Comparison of ENCODE assay signal across 8 cellular contexts in genomic region chr20:32358883-32359632, GRCh38. TPM values are rescaled to one million over a fixed set of nuclear protein-coding genes. Genes with fewer than 3 reads are reported as not detected.
DNase-seq lines count a peak whose midpoint lies in the region; ATAC-seq and TF ChIP-seq lines count a peak whose summit lies in the region.

No MANE protein-coding gene starts in this region.

- WGBS in right cardiac atrium, result under 1% methylated on average over 46 of the region's 46 CpGs

- DNase-seq in NK-92 treated with Interleukin-12 subunit alpha and Interleukin-12 subunit beta, amount 100 ng/mL, for 24 hours (lab: John Stamatoyannopoulos, UW), result peak; percentile 65
- DNase-seq in NK-92 (lab: John Stamatoyannopoulos, UW; ENCODE audit: unreplicated experiment), result no peak
- peak; percentile 57 to 81 (median 68) for DNase-seq in T-helper 1 cell
- DNase-seq in amniotic epithelial cell (ENCODE audit: low read depth), result peak; percentile 32
- DNase-seq in right cardiac atrium, result peak; percentile 84 to 93 (median 91)
- peak; percentile 70 for DNase-seq in putamen (ENCODE audit: low spot score)
- no peak for DNase-seq in vagina (ENCODE audit: extremely low spot score in 2 of 2)

- no peaks in the 10 kb centered on the region for H3K9me3 ChIP-seq in KOPT-K1 (ENCODE audit: insufficient read depth, low read length, poor library complexity, severe bottlenecking)
- H3K9me3 ChIP-seq in right cardiac atrium (ENCODE audit: control insufficient read depth, low read length), result no peaks in the 10 kb centered on the region
- no peaks in the 10 kb centered on the region for H3K9me3 ChIP-seq in vagina

- TF ChIP-seq POLR2A in vagina (IDR thresholded peaks at IDR 0.05), result peak in 1 of 2 donors; percentile 31

- H3K27ac ChIP-seq in KOPT-K1 (ENCODE audit: low read depth, low read length, poor library complexity, severe bottlenecking) (peak overlapping the region; percentile 97), right cardiac atrium (ENCODE audit: low read length) (peak overlapping the region; percentile 94), vagina (peak overlapping the region; percentile 96)

- no peaks in the 10 kb centered on the region for H3K27me3 ChIP-seq in right cardiac atrium (ENCODE audit: control insufficient read depth, insufficient read depth)
- H3K27me3 ChIP-seq in vagina, result no peaks in the 10 kb centered on the region

- H3K4me1 ChIP-seq in right cardiac atrium (ENCODE audit: control insufficient read depth, insufficient read depth, low read length) (peaks cover 4% of the 10 kb centered on the region), vagina (peaks cover 61% of the 10 kb centered on the region)

- intact Hi-C loops in right cardiac atrium (cut with DNase I) (no loop called here), vagina (cut with DNase I) (loop anchor here (5.0 kb wide), 1 partner anchor 123 kb away; no protein-coding TSS in a partner anchor)

- ATAC-seq in right cardiac atrium, result peak; percentile 62 to 70

- H3K36me3 ChIP-seq in KOPT-K1 (ENCODE audit: insufficient read depth, low read length) (0 out of 2 replicates have a peak, but pooled peaks cover 9% of the 10 kb centered on the region), vagina (no peaks in the 10 kb centered on the region)

- peak overlapping the region; percentile 97 for H3K4me3 ChIP-seq in right cardiac atrium (ENCODE audit: low read length)
- H3K4me3 ChIP-seq in vagina, result peak overlapping the region; percentile 67 to 85

- TF ChIP-seq CTCF in vagina (IDR thresholded peaks at IDR 0.05), result no peak

RNA-seq across cellular contexts. Expression of gene ASXL1, which starts 0.9 kb away (rescaled TPM):
- total RNA-seq in right cardiac atrium (10 to 100 TPM; 34.1 to 51.3 (median 39.8) TPM), vagina (97.5 TPM)
- 19.1 TPM for polyA plus RNA-seq in right cardiac atrium

Comparison
In these comparisons a context has a peak if more than half of its experiments do, and no peak if none do; other contexts are left out.
1. DNase-seq: peak in NK-92 treated with Interleukin-12 subunit alpha and Interleukin-12 subunit beta, amount 100 ng/mL, for 24 hours (single experiment), T-helper 1 cell (5 of 5), amniotic epithelial cell (single experiment), right cardiac atrium (3 of 3) and putamen (single experiment); none in NK-92 (single experiment) and vagina (0 of 2).
2. Peak in every context shown above with its lines, with median percentiles within 50 percentile points of each other: H3K27ac ChIP-seq.